ENCODE assay signal across 1 cellular context in genomic region chr9:98374385-98375051, GRCh38.
TF ChIP-seq lines count a peak whose summit lies in the region.

No MANE protein-coding gene starts in this region.

TF ChIP-seq in K562, 482 proteins besides CTCF, POLR2A, EP300 and RAD21 (continued from another document and continues in another):
- TF ChIP-seq, protein P1, sequence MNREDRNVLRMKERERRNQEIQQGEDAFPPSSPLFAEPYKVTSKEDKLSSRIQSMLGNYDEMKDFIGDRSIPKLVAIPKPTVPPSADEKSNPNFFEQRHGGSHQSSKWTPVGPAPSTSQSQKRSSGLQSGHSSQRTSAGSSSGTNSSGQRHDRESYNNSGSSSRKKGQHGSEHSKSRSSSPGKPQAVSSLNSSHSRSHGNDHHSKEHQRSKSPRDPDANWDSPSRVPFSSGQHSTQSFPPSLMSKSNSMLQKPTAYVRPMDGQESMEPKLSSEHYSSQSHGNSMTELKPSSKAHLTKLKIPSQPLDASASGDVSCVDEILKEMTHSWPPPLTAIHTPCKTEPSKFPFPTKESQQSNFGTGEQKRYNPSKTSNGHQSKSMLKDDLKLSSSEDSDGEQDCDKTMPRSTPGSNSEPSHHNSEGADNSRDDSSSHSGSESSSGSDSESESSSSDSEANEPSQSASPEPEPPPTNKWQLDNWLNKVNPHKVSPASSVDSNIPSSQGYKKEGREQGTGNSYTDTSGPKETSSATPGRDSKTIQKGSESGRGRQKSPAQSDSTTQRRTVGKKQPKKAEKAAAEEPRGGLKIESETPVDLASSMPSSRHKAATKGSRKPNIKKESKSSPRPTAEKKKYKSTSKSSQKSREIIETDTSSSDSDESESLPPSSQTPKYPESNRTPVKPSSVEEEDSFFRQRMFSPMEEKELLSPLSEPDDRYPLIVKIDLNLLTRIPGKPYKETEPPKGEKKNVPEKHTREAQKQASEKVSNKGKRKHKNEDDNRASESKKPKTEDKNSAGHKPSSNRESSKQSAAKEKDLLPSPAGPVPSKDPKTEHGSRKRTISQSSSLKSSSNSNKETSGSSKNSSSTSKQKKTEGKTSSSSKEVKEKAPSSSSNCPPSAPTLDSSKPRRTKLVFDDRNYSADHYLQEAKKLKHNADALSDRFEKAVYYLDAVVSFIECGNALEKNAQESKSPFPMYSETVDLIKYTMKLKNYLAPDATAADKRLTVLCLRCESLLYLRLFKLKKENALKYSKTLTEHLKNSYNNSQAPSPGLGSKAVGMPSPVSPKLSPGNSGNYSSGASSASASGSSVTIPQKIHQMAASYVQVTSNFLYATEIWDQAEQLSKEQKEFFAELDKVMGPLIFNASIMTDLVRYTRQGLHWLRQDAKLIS (CRISPR knock-in tag; IDR thresholded peaks at IDR 0.05) = no peak
- TF ChIP-seq TCF15 (CRISPR knock-in tag; IDR thresholded peaks at IDR 0.05) (no peak), PTRF (tag; IDR thresholded peaks at IDR 0.05) (no peak), IRF9 (tag; IDR thresholded peaks at IDR 0.05) (no peak), ZNF354B (CRISPR knock-in tag; IDR thresholded peaks at IDR 0.05) (no peak), RBM15 (IDR thresholded peaks at IDR 0.05; ENCODE audit: insufficient read depth, low read length) (no peak), ZNF184 (CRISPR knock-in tag; IDR thresholded peaks at IDR 0.05) (no peak), SAFB2 (IDR thresholded peaks at IDR 0.05; ENCODE audit: borderline replicate concordance, low read depth, low read length, severe bottlenecking) (no peak), STAT6 (CRISPR knock-in tag; IDR thresholded peaks at IDR 0.05) (no peak), PHTF2 (CRISPR knock-in tag; IDR thresholded peaks at IDR 0.05) (no peak), TCFL5 (CRISPR knock-in tag; conservative IDR thresholded peaks at IDR 0.05) (no peak), SMARCE1 (IDR thresholded peaks at IDR 0.05) (peak; percentile 89), CSDE1 (IDR thresholded peaks at IDR 0.05) (no peak), HOXB6 (CRISPR knock-in tag; IDR thresholded peaks at IDR 0.05; ENCODE audit: borderline replicate concordance) (no peak), SAFB (IDR thresholded peaks at IDR 0.05; ENCODE audit: borderline replicate concordance, low read depth, low read length) (no peak), WHSC1 (IDR thresholded peaks at IDR 0.05; ENCODE audit: low read length) (no peak), IFI16 (CRISPR knock-in tag; IDR thresholded peaks at IDR 0.05) (no peak), JUND (IDR thresholded peaks at IDR 0.05; ENCODE audit: borderline replicate concordance, low read depth, low read length) (peak; percentile 76), JUND (tag; IDR thresholded peaks at IDR 0.05; ENCODE audit: borderline replicate concordance, low read depth, low read length) (0 out of 3 replicates have a peak, but pooled peaks have one; percentile 67), RBBP5 (IDR thresholded peaks at IDR 0.05; ENCODE audit: borderline replicate concordance, insufficient read depth, low read length, poor library complexity, severe bottlenecking) (peak; percentile 4), ZNF212 (CRISPR knock-in tag; IDR thresholded peaks at IDR 0.05) (no peak), SP1 (CRISPR knock-in tag; IDR thresholded peaks at IDR 0.05) (peak; percentile 61; the same call in 1 of the 2 replicates), ZNF175 (CRISPR knock-in tag; IDR thresholded peaks at IDR 0.05; ENCODE audit: low read depth) (no peak), CBX8 (IDR thresholded peaks at IDR 0.05; ENCODE audit: borderline replicate concordance, extremely low read depth, low read depth, low read length, poor library complexity, severe bottlenecking) (no peak), SREBF2 (CRISPR knock-in tag; IDR thresholded peaks at IDR 0.05) (no peak), ZNF699 (CRISPR knock-in tag; IDR thresholded peaks at IDR 0.05; ENCODE audit: insufficient replicate concordance) (no peak), PHF8 (IDR thresholded peaks at IDR 0.05; ENCODE audit: borderline replicate concordance, low read length) (no peak), ZBED1 (IDR thresholded peaks at IDR 0.05) (no peak), PHB (CRISPR knock-in tag; IDR thresholded peaks at IDR 0.05) (no peak), ZNF140 (CRISPR knock-in tag; IDR thresholded peaks at IDR 0.05) (no peak), HDAC3 (IDR thresholded peaks at IDR 0.05; ENCODE audit: borderline replicate concordance, partially characterized antibody) (no peak), ZNF274 (IDR thresholded peaks at IDR 0.05; ENCODE audit: borderline replicate concordance, low read depth, low read length) (peak; percentile 64), STAG1 (CRISPR knock-in tag; IDR thresholded peaks at IDR 0.05; ENCODE audit: borderline replicate concordance) (no peak), TRIM24 (IDR thresholded peaks at IDR 0.05) (peak; percentile 82 to 92), CBFA2T2 (conservative IDR thresholded peaks at IDR 0.05) (peak; percentile 95), CGGBP1 (CRISPR knock-in tag; IDR thresholded peaks at IDR 0.05) (no peak), HDAC1 (IDR thresholded peaks at IDR 0.05) (peak in 1 of 2 experiments; percentile 95; a peak in 2 of 4 replicates), ZNF174 (CRISPR knock-in tag; IDR thresholded peaks at IDR 0.05) (no peak), HMGN3 (IDR thresholded peaks at IDR 0.05; ENCODE audit: borderline replicate concordance, extremely low read depth, insufficient read length, low read depth, low read length) (peak; percentile 66), MBD2 (IDR thresholded peaks at IDR 0.05; ENCODE audit: borderline replicate concordance, low read depth) (peak; percentile 38; the same call in 1 of the 2 replicates), YBX1 (IDR thresholded peaks at IDR 0.05) (no peak), NFYB (IDR thresholded peaks at IDR 0.05; ENCODE audit: extremely low read depth, insufficient read length) (no peak), ZKSCAN3 (CRISPR knock-in tag; IDR thresholded peaks at IDR 0.05) (no peak), XRCC3 (IDR thresholded peaks at IDR 0.05) (no peak), CAMTA2 (CRISPR knock-in tag; conservative IDR thresholded peaks at IDR 0.05) (no peak), FOS (IDR thresholded peaks at IDR 0.05; ENCODE audit: extremely low read depth, insufficient read length) (no peak), CREBBP (IDR thresholded peaks at IDR 0.05; ENCODE audit: low read depth, low read length) (no peak), ZBTB17 (CRISPR knock-in tag; IDR thresholded peaks at IDR 0.05) (no peak), CEBPZ (IDR thresholded peaks at IDR 0.05; ENCODE audit: borderline replicate concordance, low read depth, low read length) (no peak), ZNF146 (CRISPR knock-in tag; IDR thresholded peaks at IDR 0.05; ENCODE audit: unreplicated experiment) (no peak), ZNF589 (CRISPR knock-in tag; IDR thresholded peaks at IDR 0.05; ENCODE audit: low read depth) (0 out of 2 replicates have a peak, but pooled peaks have one; percentile 31), MCM7 (IDR thresholded peaks at IDR 0.05) (no peak), SNRNP70 (optimal IDR thresholded peaks at IDR 0.05; ENCODE audit: low read depth, low read length) (no peak), SMARCC2 (IDR thresholded peaks at IDR 0.05; ENCODE audit: low read depth) (peak; percentile 80; the same call in 1 of the 2 replicates), TCF7L2 (IDR thresholded peaks at IDR 0.05; ENCODE audit: low read depth, low read length) (no peak), TSHZ1 (CRISPR knock-in tag; IDR thresholded peaks at IDR 0.05) (no peak), MED1 (CRISPR knock-in tag; IDR thresholded peaks at IDR 0.05; ENCODE audit: borderline replicate concordance) (no peak), CREM (IDR thresholded peaks at IDR 0.05; ENCODE audit: low read depth) (peak; percentile 72; the same call in 1 of the 2 replicates), NELFE (IDR thresholded peaks at IDR 0.05; ENCODE audit: insufficient read depth, insufficient read length) (no peak)
- TF ChIP-seq, protein P2, sequence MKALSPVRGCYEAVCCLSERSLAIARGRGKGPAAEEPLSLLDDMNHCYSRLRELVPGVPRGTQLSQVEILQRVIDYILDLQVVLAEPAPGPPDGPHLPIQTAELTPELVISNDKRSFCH (CRISPR knock-in tag; IDR thresholded peaks at IDR 0.05) = no peak
- TF ChIP-seq, protein P2 (tag; IDR thresholded peaks at IDR 0.05) = no peak; the same call in 1 of the 2 replicates
